Comparison of ENCODE assay signal across 9 cellular contexts in genomic region chr6:15901141-15902115, GRCh38.
DNase-seq lines count a peak whose midpoint lies in the region; ATAC-seq and TF ChIP-seq lines count a peak whose summit lies in the region.
"Had no signal": no experiment of that assay in that cellular context is flagged by ENCODE, and none has a peak within 500 bp of the region (broad histone marks: within the 10 kb centered on the region; RNA-seq: fewer than 3 reads in every experiment).

No MANE protein-coding gene starts in this region.

- intact Hi-C loops in left colon (cut with DNase I, micrococcal nuclease) (no loop called here), spleen (cut with DNase I; ENCODE audit: low total_unique reads) (no loop called here)

- TF ChIP-seq CTCF in spleen (IDR thresholded peaks at IDR 0.05 in 8 of 11, conservative IDR thresholded peaks at IDR 0.05 in 3 of 11): no peak

- no peaks in the 10 kb centered on the region for H3K27me3 ChIP-seq in spleen (replicated peaks in 1 of 7)
- H3K27me3 ChIP-seq: neutrophil had no signal

- no peaks in the 10 kb centered on the region for H3K9me3 ChIP-seq in spleen
- H3K9me3 ChIP-seq: neutrophil had no signal

- peak overlapping the region in 1 of 8 donors; percentile 32 for H3K4me3 ChIP-seq in spleen

- 43 to 57% (median 53%) methylated on average over 13 of the region's 13 CpGs for WGBS in spleen, 5 donors

- peak; percentile 52 for DNase-seq in stimulated activated CD4-positive, alpha-beta T cell treated with anti-CD3 and anti-CD28 coated beads, Interleukin-15, amount 100 ng/mL, for 24 hours
- no peak for DNase-seq in stimulated activated CD4-positive, alpha-beta T cell treated with anti-CD3 and anti-CD28 coated beads, Interleukin-2, amount 100 ng/mL, for 48 hours
- DNase-seq in OCI-M1 (lab: John Stamatoyannopoulos, UW) (peak; percentile 83), left colon (peak in 1 of 2 donors; percentile 24), T-helper 9 cell (no peak), spleen (no peak), NCI-H2196 (lab: John Stamatoyannopoulos, UW; ENCODE audit: unreplicated experiment) (no peak)

- H3K36me3 ChIP-seq in spleen: no peaks in the 10 kb centered on the region
- H3K36me3 ChIP-seq: neutrophil had no signal

- H3K27ac ChIP-seq in spleen: peak overlapping the region in 4 of 8 donors; percentile 54 to 68 (median 66)
- H3K27ac ChIP-seq: neutrophil had no signal

- peak; percentile 85 for ATAC-seq in HG02884 (IDR thresholded peaks at IDR 0.05; ENCODE audit: unreplicated experiment)
- ATAC-seq in left colon: peak; percentile 56

- H3K4me1 ChIP-seq in spleen: peaks cover 5 to 58% (median 33%) of the 10 kb centered on the region in 6 donors

- no peak for TF ChIP-seq POLR2A in spleen (IDR thresholded peaks at IDR 0.05)

Comparison
In these comparisons a context has a peak if more than half of its experiments do, and no peak if none do; other contexts are left out.
1. DNase-seq: peak in stimulated activated CD4-positive, alpha-beta T cell treated with anti-CD3 and anti-CD28 coated beads, Interleukin-15, amount 100 ng/mL, for 24 hours (single experiment) and OCI-M1 (single experiment); none in stimulated activated CD4-positive, alpha-beta T cell treated with anti-CD3 and anti-CD28 coated beads, Interleukin-2, amount 100 ng/mL, for 48 hours (0 of 2), T-helper 9 cell (single experiment), spleen (single experiment) and NCI-H2196 (single experiment).